Comparison of ENCODE assay signal across 8 cellular contexts in genomic region chr5:160390787-160391696, GRCh38. TPM values are rescaled to one million over a fixed set of nuclear protein-coding genes. Genes with fewer than 3 reads are reported as not detected.
DNase-seq lines count a peak whose midpoint lies in the region; ATAC-seq and TF ChIP-seq lines count a peak whose summit lies in the region.

No MANE protein-coding gene starts in this region.

- TF ChIP-seq CTCF in GM12874 (IDR thresholded peaks at IDR 0.05; ENCODE audit: insufficient read depth, low read depth, low read length) = peak; percentile 32; the same call in 1 of the 2 replicates

- peak; percentile 23 for DNase-seq in A172 (ENCODE audit: low spot score)
- peak; percentile 52 for DNase-seq in SK-MEL-5 (ENCODE audit: low read depth, low spot score)
- DNase-seq in germinal center (ENCODE audit: low spot score) = peak; percentile 14
- no peak for DNase-seq in OCI-M2 (lab: John Stamatoyannopoulos, UW; ENCODE audit: unreplicated experiment)
- no peak for DNase-seq in NK-92 (lab: John Stamatoyannopoulos, UW; ENCODE audit: unreplicated experiment)

- ATAC-seq in GM19324 (IDR thresholded peaks at IDR 0.05; ENCODE audit: low FRiP score, unreplicated experiment) (no peak), HG02678 (IDR thresholded peaks at IDR 0.05; ENCODE audit: unreplicated experiment) (no peak)

- in situ Hi-C loops in SK-MEL-5 (cut with HindIII; ENCODE audit: low pct_unique_long_range_greater_than_20kb, low sequenced_read_pairs) = no loop called here

RNA-seq across cellular contexts. Expression of gene FAM200C, which starts 8.8 kb away (rescaled TPM):
- total RNA-seq in A172 (2014; rRNA removed; shearing (Covaris generic)) = 14.1 and 17.9 TPM in 2 replicates
- 7.7 and 8.1 TPM in 2 replicates for total RNA-seq in SK-MEL-5 (2014; rRNA removed; shearing (Covaris generic))
- polyA plus RNA-seq in SK-MEL-5 (2015; cell fraction: cytosol; rRNA removed) = 2.9 and 5.1 TPM in 2 replicates
- 9.9 and 14.7 TPM in 2 replicates for polyA plus RNA-seq in SK-MEL-5 (2015; cell fraction: nucleus; rRNA removed)

RNA-seq across cellular contexts. Expression of gene C1QTNF2, which starts 20.6 kb away (rescaled TPM):
- 1.5 and 1.6 TPM in 2 replicates for total RNA-seq in A172 (2014; rRNA removed; shearing (Covaris generic))
- 0.21 TPM in 1 of 2 replicates, not detected in the other for total RNA-seq in SK-MEL-5 (2014; rRNA removed; shearing (Covaris generic))
- polyA plus RNA-seq in SK-MEL-5 (2015; cell fraction: cytosol; rRNA removed) = 0.15 and 0.35 TPM in 2 replicates
- not detected in 2 replicates for polyA plus RNA-seq in SK-MEL-5 (2015; cell fraction: nucleus; rRNA removed)

RNA-seq across cellular contexts. Expression of gene SLU7, which starts 27.8 kb away (rescaled TPM):
- total RNA-seq in A172 (2014; rRNA removed; shearing (Covaris generic)) = 58.4 and 62.1 TPM in 2 replicates
- 66.9 and 70.7 TPM in 2 replicates for total RNA-seq in SK-MEL-5 (2014; rRNA removed; shearing (Covaris generic))
- polyA plus RNA-seq in SK-MEL-5 (2015; cell fraction: cytosol; rRNA removed) = 59.7 and 70.1 TPM in 2 replicates
- 32.4 and 33.6 TPM in 2 replicates for polyA plus RNA-seq in SK-MEL-5 (2015; cell fraction: nucleus; rRNA removed)

RNA-seq across cellular contexts. Expression of gene PTTG1, which starts 30.6 kb away (rescaled TPM):
- total RNA-seq in A172 (2014; rRNA removed; shearing (Covaris generic)) = 292 and 382 TPM in 2 replicates
- 238 and 294 TPM in 2 replicates for total RNA-seq in SK-MEL-5 (2014; rRNA removed; shearing (Covaris generic))
- polyA plus RNA-seq in SK-MEL-5 (2015; cell fraction: cytosol; rRNA removed) = 277 and 486 TPM in 2 replicates
- 132 and 221 TPM in 2 replicates for polyA plus RNA-seq in SK-MEL-5 (2015; cell fraction: nucleus; rRNA removed)

Comparison
In these comparisons a context has a peak if more than half of its experiments do, and no peak if none do; other contexts are left out.
1. DNase-seq: peak in A172 (single experiment), SK-MEL-5 (single experiment) and germinal center (single experiment); none in OCI-M2 (single experiment) and NK-92 (single experiment).